ENCODE assay signal across 1 cellular context in genomic region chr3:179215550-179215949, GRCh38.
TF ChIP-seq lines count a peak whose summit lies in the region.

No MANE protein-coding gene starts in this region.

TF ChIP-seq in IMR-90, 13 proteins besides CTCF, POLR2A, EP300 and RAD21:
- TF ChIP-seq CEBPB (IDR thresholded peaks at IDR 0.05; ENCODE audit: low read depth, low read length) = peak; percentile 41; the same call in 1 of the 2 replicates
